24 cellular contexts compared by ENCODE assay signal in genomic region chr19:29076963-29077362, GRCh38.
DNase-seq lines count a peak whose midpoint lies in the region; ATAC-seq, FAIRE-seq and TF ChIP-seq lines count a peak whose summit lies in the region.
"Had no signal": no experiment of that assay in that cellular context is flagged by ENCODE, and none has a peak within 500 bp of the region (broad histone marks: within the 10 kb centered on the region; RNA-seq: fewer than 3 reads in every experiment).

No MANE protein-coding gene starts in this region.

- ATAC-seq in HepG2 (no peak), right lobe of liver (no peak), left ventricle myocardium superior (no peak)
- ATAC-seq: CD8-positive, alpha-beta T cell; GM12878; HCT116 had no signal

- intact Hi-C loops in HepG2 (cut with micrococcal nuclease; ENCODE audit: unreplicated experiment), result no loop called here
- intact Hi-C loops in right lobe of liver (cut with DNase I), result no loop called here
- intact Hi-C loops in left ventricle myocardium superior (cut with micrococcal nuclease), result no loop called here

- POLR2A ChIA-PET in HepG2 (lab: Yijun Ruan, JAX), result no interaction called here

- no peak for FAIRE-seq in HepG2 (lab: Jason Lieb, UNC)
- FAIRE-seq: A204.1, GM12878, GM19239 had no signal

- H3K4me2 ChIP-seq in HepG2 (ENCODE audit: low read depth, low read length) (no peak overlapping the region), trophoblast cell (ENCODE audit: low read length) (no peak overlapping the region)
- H3K4me2 ChIP-seq: BLaER1 had no signal

- no peak overlapping the region for H3K14ac ChIP-seq in trophoblast cell (ENCODE audit: low read length)

- CTCF ChIA-PET in HepG2 (lab: Yijun Ruan, JAX; ENCODE audit: low intra/inter-chr PET ratio, low total read pairs), result no interaction called here

- BruUV-seq in HepG2 (replicated peaks; lab: Mats Ljungman, UMichigan), result no TSS peak

- H3K9me3 Mint-ChIP-seq in endodermal cell, result no peaks in the 10 kb centered on the region
- H3K9me3 Mint-ChIP-seq: CD4-positive, CD25-positive, alpha-beta regulatory T cell; CD8-positive, alpha-beta T cell; HFFc6 had no signal

- peaks cover 10% of the 10 kb centered on the region for H3K27me3 Mint-ChIP-seq in endodermal cell (ENCODE audit: insufficient read depth)
- H3K27me3 Mint-ChIP-seq: B cell; CD4-positive, CD25-positive, alpha-beta regulatory T cell had no signal

- no peaks in the 10 kb centered on the region for H3K79me2 ChIP-seq in HepG2 (ENCODE audit: insufficient read depth, low read length)
- H3K79me2 ChIP-seq in trophoblast cell (ENCODE audit: control insufficient read depth, insufficient read depth, low read length, poor library complexity), result no peaks in the 10 kb centered on the region

- H3K79me1 ChIP-seq in trophoblast cell (ENCODE audit: low read length), result no peaks in the 10 kb centered on the region

- H4K91ac ChIP-seq in trophoblast cell (ENCODE audit: low read depth, low read length), result no peak overlapping the region

- H2BK120ac ChIP-seq in trophoblast cell (ENCODE audit: insufficient read depth, low read length, poor library complexity), result no peak overlapping the region

- H3K27ac Mint-ChIP-seq in endodermal cell, result no peak overlapping the region
- H3K27ac Mint-ChIP-seq: B cell; CD4-positive, CD25-positive, alpha-beta regulatory T cell; CD8-positive, alpha-beta T cell; H9; HFFc6 had no signal

- no peaks in the 10 kb centered on the region for H3K9me3 ChIP-seq in HepG2 (ENCODE audit: low read length)
- no peaks in the 10 kb centered on the region for H3K9me3 ChIP-seq in right lobe of liver
- H3K9me3 ChIP-seq in endodermal cell (ENCODE audit: control insufficient read depth, low read length), result no peaks in the 10 kb centered on the region
- peaks cover 2% of the 10 kb centered on the region for H3K9me3 ChIP-seq in trophoblast cell (ENCODE audit: insufficient read depth, low read depth, low read length)
- H3K9me3 ChIP-seq: BLaER1, Caco-2 had no signal

- H3K4me3 Mint-ChIP-seq in endodermal cell, result no peak overlapping the region
- H3K4me3 Mint-ChIP-seq: B cell; CD4-positive, CD25-positive, alpha-beta regulatory T cell; CD8-positive, alpha-beta T cell; H9; HFFc6 had no signal

- H3K27me3 ChIP-seq in HepG2 (ENCODE audit: control insufficient read depth in 1 of 2, insufficient read depth in 2 of 2, low read length in 2 of 2) (no peaks in the 10 kb centered on the region), right lobe of liver (no peaks in the 10 kb centered on the region), endodermal cell (ENCODE audit: control insufficient read depth, insufficient read depth, low read length, poor library complexity, severe bottlenecking) (peaks cover 19% of the 10 kb centered on the region), trophoblast cell (ENCODE audit: insufficient read depth, low read length) (no peaks in the 10 kb centered on the region)
- H3K27me3 ChIP-seq: BLaER1 had no signal

- in situ Hi-C loops in HepG2 (cut with HindIII; ENCODE audit: extremely low pct_ligation_motif_present, low pct_unique_long_range_greater_than_20kb), result no loop called here

- H3K36me3 Mint-ChIP-seq in endodermal cell (ENCODE audit: low read depth), result no peaks in the 10 kb centered on the region
- H3K36me3 Mint-ChIP-seq: CD4-positive, CD25-positive, alpha-beta regulatory T cell; CD8-positive, alpha-beta T cell had no signal

- no peak overlapping the region for H3K4me3 ChIP-seq in HepG2 (replicated peaks in 1 of 3; ENCODE audit: insufficient read depth in 1 of 3, low read depth in 2 of 3, low read length in 3 of 3)
- H3K4me3 ChIP-seq in right lobe of liver, result no peak overlapping the region
- no peak overlapping the region for H3K4me3 ChIP-seq in endodermal cell (ENCODE audit: low read length)
- H3K4me3 ChIP-seq in trophoblast cell (ENCODE audit: low read depth, low read length), result peak overlapping the region; percentile 23
- H3K4me3 ChIP-seq: BLaER1, GM12878, GM23248 had no signal

- no peak overlapping the region for H3K4ac ChIP-seq in trophoblast cell (ENCODE audit: low read depth, low read length)

- H2AFZ ChIP-seq in HepG2 (ENCODE audit: low read length) (no peak overlapping the region), trophoblast cell (ENCODE audit: insufficient read depth, low read length, poor library complexity) (no peak overlapping the region)
- H2AFZ ChIP-seq: GM23248 had no signal

- 0 out of 2 replicates have a peak, but pooled peaks cover 6% of the 10 kb centered on the region for H3K4me1 ChIP-seq in HepG2 (ENCODE audit: insufficient read depth, low read length)
- H3K4me1 ChIP-seq in right lobe of liver, result no peaks in the 10 kb centered on the region
- H3K4me1 ChIP-seq in endodermal cell (ENCODE audit: control insufficient read depth, insufficient read depth, low read length), result no peaks in the 10 kb centered on the region
- peaks cover 0 to 4% of the 10 kb centered on the region in 2 experiments for H3K4me1 ChIP-seq in trophoblast cell (ENCODE audit: control insufficient read depth in 1 of 2, insufficient read depth in 2 of 2, low read length in 2 of 2)
- H3K4me1 ChIP-seq: Caco-2 had no signal

- no peak overlapping the region for H3K27ac ChIP-seq in HepG2 (ENCODE audit: extremely low read length, insufficient read depth, low read length)
- no peak overlapping the region for H3K27ac ChIP-seq in right lobe of liver
- no peak overlapping the region for H3K27ac ChIP-seq in endodermal cell (ENCODE audit: low read depth, low read length)
- H3K27ac ChIP-seq in trophoblast cell (ENCODE audit: low read depth, low read length), result no peak overlapping the region
- H3K27ac ChIP-seq: 22Rv1, BLaER1, C4-2B, GM23248 had no signal

- H4K20me1 ChIP-seq in HepG2 (ENCODE audit: insufficient read depth, low read length), result no peaks in the 10 kb centered on the region
- H4K20me1 ChIP-seq: BLaER1 had no signal

- H3K4me1 Mint-ChIP-seq in endodermal cell, result no peaks in the 10 kb centered on the region
- H3K4me1 Mint-ChIP-seq: B cell; CD4-positive, CD25-positive, alpha-beta regulatory T cell had no signal

- peak overlapping the region; percentile 41 for H3K23ac ChIP-seq in trophoblast cell (ENCODE audit: low read length)

- no peak for DNase-seq in HepG2 (ENCODE audit: low spot score)
- no peak for DNase-seq in right lobe of liver
- peak; percentile 4 for DNase-seq in endodermal cell
- DNase-seq in trophoblast cell, result no peak
- DNase-seq in DMS114 treated with DMSO at 0.1 percent for 48 hours (lab: John Stamatoyannopoulos, UW; ENCODE audit: unreplicated experiment), result no peak
- no peak for DNase-seq in NCI-H2081 treated with DMSO at 0.1 percent for 48 hours (lab: John Stamatoyannopoulos, UW)
- DNase-seq in left ventricle myocardium superior, result no peak
- DNase-seq: Caco-2; CD4-positive, CD25-positive, alpha-beta regulatory T cell; CD8-positive, alpha-beta T cell; DMS79; EL; GDM1; GM23248; H9; HFFc6 had no signal

- H3K36me3 ChIP-seq in HepG2 (replicated peaks in 1 of 2; ENCODE audit: control insufficient read depth in 1 of 2, insufficient read depth in 2 of 2, low read length in 2 of 2) (no peaks in the 10 kb centered on the region), right lobe of liver (no peaks in the 10 kb centered on the region), endodermal cell (ENCODE audit: control insufficient read depth, insufficient read depth, low read length) (no peaks in the 10 kb centered on the region), trophoblast cell (ENCODE audit: control insufficient read depth in 1 of 2, insufficient read depth in 2 of 2, low read length in 2 of 2) (no peaks in the 10 kb centered on the region)
- H3K36me3 ChIP-seq: BLaER1 had no signal

- no peak overlapping the region for H3K18ac ChIP-seq in trophoblast cell (ENCODE audit: low read length)

- no peak overlapping the region for H4K12ac ChIP-seq in trophoblast cell (ENCODE audit: low read depth, low read length)

- H4K8ac ChIP-seq in trophoblast cell (ENCODE audit: low read depth, low read length), result no peak overlapping the region

- TF ChIP-seq CTCF in HepG2 (CRISPR knock-in tag; IDR thresholded peaks at IDR 0.05) (no peak), right lobe of liver (IDR thresholded peaks at IDR 0.05) (no peak), endodermal cell (conservative IDR thresholded peaks at IDR 0.05) (no peak)

- no peak overlapping the region for H2BK12ac ChIP-seq in trophoblast cell (ENCODE audit: low read length)

- no peak overlapping the region for H2BK5ac ChIP-seq in trophoblast cell (ENCODE audit: low read depth, low read length, poor library complexity)

- no peak for TF ChIP-seq RAD21 in HepG2 (CRISPR knock-in tag; IDR thresholded peaks at IDR 0.05)

- TF ChIP-seq EP300 in HepG2 (IDR thresholded peaks at IDR 0.05; ENCODE audit: low read depth in 2 of 2, low read length in 2 of 2) (no peak), HepG2 (CRISPR knock-in tag; IDR thresholded peaks at IDR 0.05; ENCODE audit: borderline replicate concordance) (no peak)

- WGBS in HepG2 (ENCODE audit: low lambda C conversion rate), result 36% methylated on average over 4 of the region's 4 CpGs
- 74% methylated on average over 4 of the region's 4 CpGs for WGBS in right lobe of liver (ENCODE audit: insufficient coverage, low coverage, low lambda C conversion rate, missing lambda C conversion rate)
- WGBS in endodermal cell (ENCODE audit: insufficient coverage in 1 of 2, insufficient read length in 1 of 2), 2 experiments, result 89 to 100% methylated on average over 2 to 4 of the region's 4 CpGs
- WGBS in trophoblast cell (ENCODE audit: extremely low coverage, insufficient coverage, insufficient read length), result no CpG with 5 or more reads among the region's 4 CpGs

- H2AK5ac ChIP-seq in trophoblast cell (ENCODE audit: low read length), result no peak overlapping the region

- H3K9ac ChIP-seq in HepG2 (ENCODE audit: insufficient read depth, low read depth, low read length), result no peak overlapping the region
- H3K9ac ChIP-seq in endodermal cell (ENCODE audit: extremely low read depth, low read length, poor library complexity, severe bottlenecking), result no peak overlapping the region
- no peak overlapping the region for H3K9ac ChIP-seq in trophoblast cell (ENCODE audit: low read length)
- H3K9ac ChIP-seq: BLaER1, GM23248 had no signal

- TF ChIP-seq POLR2A in HepG2 (IDR thresholded peaks at IDR 0.05; ENCODE audit: insufficient read depth in 1 of 2, low read depth in 2 of 2, low read length in 2 of 2) (no peak), right lobe of liver (IDR thresholded peaks at IDR 0.05) (no peak)

TF ChIP-seq in HepG2, 621 proteins besides CTCF, POLR2A, EP300 and RAD21 (continues in another document):
- peak; percentile 13; the same call in 1 of the 2 replicates for TF ChIP-seq FOXA1 (IDR thresholded peaks at IDR 0.05)
- TF ChIP-seq FOXA1 (CRISPR knock-in tag; IDR thresholded peaks at IDR 0.05), result no peak
- TF ChIP-seq ZNF101 (CRISPR knock-in tag; IDR thresholded peaks at IDR 0.05; ENCODE audit: borderline replicate concordance, low read depth), result no peak
